Comparison of ENCODE assay signal across 2 cellular contexts in the genomic region with DNA sequence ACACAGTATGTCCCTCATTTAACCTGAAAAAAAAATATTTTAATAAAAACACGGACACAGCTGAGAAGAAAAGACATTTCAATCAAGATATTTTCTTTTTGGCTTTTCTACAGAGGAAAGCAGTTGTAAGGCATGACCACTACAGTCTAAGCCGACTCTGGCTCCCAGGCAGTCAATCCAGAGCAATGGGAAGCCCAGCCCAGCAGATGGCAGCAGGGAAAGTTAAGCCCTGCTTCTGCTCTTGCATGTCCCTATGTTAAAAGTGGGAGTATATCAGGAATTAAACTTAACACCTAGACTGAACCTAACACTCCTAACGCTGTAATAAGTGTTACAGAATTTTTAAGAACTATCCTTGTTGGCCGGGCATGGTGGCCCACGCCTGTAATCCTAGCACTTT.
TF ChIP-seq lines count a peak whose summit lies in the region.

No MANE protein-coding gene starts in this region.

TF ChIP-seq in K562, 482 proteins besides CTCF, POLR2A, EP300 and RAD21 (continued from another document):
- TF ChIP-seq ZNF561 (CRISPR knock-in tag; conservative IDR thresholded peaks at IDR 0.05), result no peak
- no peak for TF ChIP-seq KHSRP (IDR thresholded peaks at IDR 0.05)
- no peak for TF ChIP-seq CC2D1A (IDR thresholded peaks at IDR 0.05)
- TF ChIP-seq EWSR1 (IDR thresholded peaks at IDR 0.05; ENCODE audit: borderline replicate concordance, low read depth, partially characterized antibody), result no peak
- no peak for TF ChIP-seq ZNF589 (CRISPR knock-in tag; IDR thresholded peaks at IDR 0.05; ENCODE audit: low read depth)
- no peak for TF ChIP-seq POLR3A (IDR thresholded peaks at IDR 0.05; ENCODE audit: borderline replicate concordance, extremely low read depth, insufficient read depth, insufficient read length)
- TF ChIP-seq ZC3H8 (IDR thresholded peaks at IDR 0.05), result no peak
- no peak for TF ChIP-seq CAMTA2 (CRISPR knock-in tag; conservative IDR thresholded peaks at IDR 0.05)
- no peak for TF ChIP-seq AFF1 (IDR thresholded peaks at IDR 0.05; ENCODE audit: low read depth in 1 of 2, partially characterized antibody in 2 of 2)
- no peak for TF ChIP-seq SAFB2 (IDR thresholded peaks at IDR 0.05; ENCODE audit: borderline replicate concordance, low read depth, low read length, severe bottlenecking)
- no peak for TF ChIP-seq NFE2L1 (tag; IDR thresholded peaks at IDR 0.05; ENCODE audit: borderline replicate concordance, low read depth)
- no peak for TF ChIP-seq TARDBP (IDR thresholded peaks at IDR 0.05)
- TF ChIP-seq ZNF830 (CRISPR knock-in tag; IDR thresholded peaks at IDR 0.05), result no peak
- TF ChIP-seq ETV5 (CRISPR knock-in tag; IDR thresholded peaks at IDR 0.05; ENCODE audit: low read depth), result no peak
- TF ChIP-seq HMGXB4 (CRISPR knock-in tag; IDR thresholded peaks at IDR 0.05), result no peak
- no peak for TF ChIP-seq HDAC3 (IDR thresholded peaks at IDR 0.05; ENCODE audit: borderline replicate concordance, partially characterized antibody)
- TF ChIP-seq ZNF165 (CRISPR knock-in tag; IDR thresholded peaks at IDR 0.05; ENCODE audit: borderline replicate concordance), result no peak

TF ChIP-seq in liver, 16 proteins besides CTCF, POLR2A, EP300 and RAD21 (continued from another document):
- TF ChIP-seq ATF3 (IDR thresholded peaks at IDR 0.05) (no peak), RXRA (IDR thresholded peaks at IDR 0.05) (no peak)
